ENCODE assay signal across 9 cellular contexts in the genomic region with DNA sequence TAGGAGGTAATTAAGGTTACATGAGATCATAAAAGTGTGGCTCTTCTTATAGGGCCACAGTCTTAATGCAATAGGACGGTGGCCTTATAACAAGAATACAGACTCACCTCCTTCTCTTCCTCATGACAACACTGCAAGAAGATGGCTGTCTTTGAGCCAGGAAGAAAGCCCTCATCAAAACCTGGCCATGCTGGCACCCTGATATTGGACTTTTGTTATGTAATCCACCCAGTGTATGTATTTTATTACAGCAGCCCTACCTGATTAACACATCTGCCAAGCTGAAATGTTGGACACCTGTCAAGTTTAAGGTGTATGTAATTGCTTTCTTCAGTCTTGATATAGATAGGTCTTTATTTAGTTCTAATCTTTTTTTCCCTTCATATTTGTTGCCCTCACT.
"Had no signal": no experiment of that assay in that cellular context is flagged by ENCODE, and none has a peak within 500 bp of the region (broad histone marks: within the 10 kb centered on the region; RNA-seq: fewer than 3 reads in every experiment).

No MANE protein-coding gene starts in this region.

- FAIRE-seq: K562 had no signal

- H3K36me3 ChIP-seq: HAP-1 had no signal

- DNase-seq: GM23248, GOT3, H7, HFFc6, IMR-90 had no signal

- H3K27ac ChIP-seq: GM23248, HL-60 had no signal

- H3K27ac Mint-ChIP-seq: HFFc6 had no signal

- ATAC-seq: HCT116, K562 had no signal

- H3K4me1 ChIP-seq: HAP-1 had no signal

- H3K4me3 ChIP-seq: GM23248, HAP-1, K562 had no signal

- H3K4me3 Mint-ChIP-seq: HFFc6 had no signal
